Comparison of ENCODE assay signal across 2 cellular contexts in genomic region chr15:71078506-71079207, GRCh38.
TF ChIP-seq lines count a peak whose summit lies in the region.

No MANE protein-coding gene starts in this region.

TF ChIP-seq in SK-N-SH, 30 proteins besides CTCF, POLR2A, EP300 and RAD21 (continued from another document):
- TF ChIP-seq RXRA (IDR thresholded peaks at IDR 0.05; ENCODE audit: borderline replicate concordance, low read depth) (no peak), TEAD4 (IDR thresholded peaks at IDR 0.05; ENCODE audit: borderline replicate concordance, insufficient read depth) (no peak), MEF2A (IDR thresholded peaks at IDR 0.05; ENCODE audit: borderline replicate concordance, low read depth) (no peak), CHD2 (IDR thresholded peaks at IDR 0.05; ENCODE audit: low read length, partially characterized antibody) (no peak), GABPA (IDR thresholded peaks at IDR 0.05; ENCODE audit: low read depth) (no peak), RFX5 (IDR thresholded peaks at IDR 0.05; ENCODE audit: low read length) (no peak), SIN3A (IDR thresholded peaks at IDR 0.05; ENCODE audit: borderline replicate concordance, low read depth, low read length) (no peak), SMC3 (IDR thresholded peaks at IDR 0.05; ENCODE audit: low read depth, low read length) (no peak)
- TF ChIP-seq, protein P1, sequence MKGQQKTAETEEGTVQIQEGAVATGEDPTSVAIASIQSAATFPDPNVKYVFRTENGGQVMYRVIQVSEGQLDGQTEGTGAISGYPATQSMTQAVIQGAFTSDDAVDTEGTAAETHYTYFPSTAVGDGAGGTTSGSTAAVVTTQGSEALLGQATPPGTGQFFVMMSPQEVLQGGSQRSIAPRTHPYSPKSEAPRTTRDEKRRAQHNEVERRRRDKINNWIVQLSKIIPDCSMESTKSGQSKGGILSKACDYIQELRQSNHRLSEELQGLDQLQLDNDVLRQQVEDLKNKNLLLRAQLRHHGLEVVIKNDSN (IDR thresholded peaks at IDR 0.05; ENCODE audit: borderline replicate concordance, low read depth) = no peak

TF ChIP-seq in SK-N-SH treated with all-trans-retinoic acid at 6 μM for 48 hours, 23 proteins besides CTCF, POLR2A, EP300 and RAD21:
- TF ChIP-seq, protein P2, sequence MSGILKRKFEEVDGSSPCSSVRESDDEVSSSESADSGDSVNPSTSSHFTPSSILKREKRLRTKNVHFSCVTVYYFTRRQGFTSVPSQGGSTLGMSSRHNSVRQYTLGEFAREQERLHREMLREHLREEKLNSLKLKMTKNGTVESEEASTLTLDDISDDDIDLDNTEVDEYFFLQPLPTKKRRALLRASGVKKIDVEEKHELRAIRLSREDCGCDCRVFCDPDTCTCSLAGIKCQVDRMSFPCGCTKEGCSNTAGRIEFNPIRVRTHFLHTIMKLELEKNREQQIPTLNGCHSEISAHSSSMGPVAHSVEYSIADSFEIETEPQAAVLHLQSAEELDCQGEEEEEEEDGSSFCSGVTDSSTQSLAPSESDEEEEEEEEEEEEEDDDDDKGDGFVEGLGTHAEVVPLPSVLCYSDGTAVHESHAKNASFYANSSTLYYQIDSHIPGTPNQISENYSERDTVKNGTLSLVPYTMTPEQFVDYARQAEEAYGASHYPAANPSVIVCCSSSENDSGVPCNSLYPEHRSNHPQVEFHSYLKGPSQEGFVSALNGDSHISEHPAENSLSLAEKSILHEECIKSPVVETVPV (CRISPR knock-in tag; IDR thresholded peaks at IDR 0.05) = no peak
- TF ChIP-seq PATZ1 (CRISPR knock-in tag; IDR thresholded peaks at IDR 0.05; ENCODE audit: borderline replicate concordance) (no peak), ZFP30 (CRISPR knock-in tag; IDR thresholded peaks at IDR 0.05) (no peak), GLIS3 (CRISPR knock-in tag; IDR thresholded peaks at IDR 0.05) (no peak), ISL1 (CRISPR knock-in tag; IDR thresholded peaks at IDR 0.05) (no peak), CSDC2 (CRISPR knock-in tag; IDR thresholded peaks at IDR 0.05) (no peak), TOX (CRISPR knock-in tag; IDR thresholded peaks at IDR 0.05; ENCODE audit: borderline replicate concordance) (no peak), BACH2 (CRISPR knock-in tag; IDR thresholded peaks at IDR 0.05; ENCODE audit: borderline replicate concordance) (no peak), PPARA (CRISPR knock-in tag; IDR thresholded peaks at IDR 0.05; ENCODE audit: borderline replicate concordance) (no peak), CREB5 (CRISPR knock-in tag; IDR thresholded peaks at IDR 0.05; ENCODE audit: low read depth) (no peak), SNAI2 (CRISPR knock-in tag; IDR thresholded peaks at IDR 0.05) (no peak), TCF4 (CRISPR knock-in tag; IDR thresholded peaks at IDR 0.05; ENCODE audit: borderline replicate concordance) (no peak), POU6F1 (CRISPR knock-in tag; IDR thresholded peaks at IDR 0.05; ENCODE audit: borderline replicate concordance, low read depth) (no peak), ESRRG (CRISPR knock-in tag; IDR thresholded peaks at IDR 0.05) (no peak)
- TF ChIP-seq, protein P3, sequence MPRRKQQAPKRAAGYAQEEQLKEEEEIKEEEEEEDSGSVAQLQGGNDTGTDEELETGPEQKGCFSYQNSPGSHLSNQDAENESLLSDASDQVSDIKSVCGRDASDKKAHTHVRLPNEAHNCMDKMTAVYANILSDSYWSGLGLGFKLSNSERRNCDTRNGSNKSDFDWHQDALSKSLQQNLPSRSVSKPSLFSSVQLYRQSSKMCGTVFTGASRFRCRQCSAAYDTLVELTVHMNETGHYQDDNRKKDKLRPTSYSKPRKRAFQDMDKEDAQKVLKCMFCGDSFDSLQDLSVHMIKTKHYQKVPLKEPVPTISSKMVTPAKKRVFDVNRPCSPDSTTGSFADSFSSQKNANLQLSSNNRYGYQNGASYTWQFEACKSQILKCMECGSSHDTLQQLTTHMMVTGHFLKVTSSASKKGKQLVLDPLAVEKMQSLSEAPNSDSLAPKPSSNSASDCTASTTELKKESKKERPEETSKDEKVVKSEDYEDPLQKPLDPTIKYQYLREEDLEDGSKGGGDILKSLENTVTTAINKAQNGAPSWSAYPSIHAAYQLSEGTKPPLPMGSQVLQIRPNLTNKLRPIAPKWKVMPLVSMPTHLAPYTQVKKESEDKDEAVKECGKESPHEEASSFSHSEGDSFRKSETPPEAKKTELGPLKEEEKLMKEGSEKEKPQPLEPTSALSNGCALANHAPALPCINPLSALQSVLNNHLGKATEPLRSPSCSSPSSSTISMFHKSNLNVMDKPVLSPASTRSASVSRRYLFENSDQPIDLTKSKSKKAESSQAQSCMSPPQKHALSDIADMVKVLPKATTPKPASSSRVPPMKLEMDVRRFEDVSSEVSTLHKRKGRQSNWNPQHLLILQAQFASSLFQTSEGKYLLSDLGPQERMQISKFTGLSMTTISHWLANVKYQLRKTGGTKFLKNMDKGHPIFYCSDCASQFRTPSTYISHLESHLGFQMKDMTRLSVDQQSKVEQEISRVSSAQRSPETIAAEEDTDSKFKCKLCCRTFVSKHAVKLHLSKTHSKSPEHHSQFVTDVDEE (CRISPR knock-in tag; IDR thresholded peaks at IDR 0.05) = no peak
